In genomic region chr19:52494518-52494917, GRCh38 we compare ENCODE assay signal across 28 cellular contexts. TPM values are rescaled to one million over a fixed set of nuclear protein-coding genes. Genes with fewer than 3 reads are reported as not detected.
A peak's percentile ranks its signal among the peaks of the same experiment; 100 is the strongest.
DNase-seq lines count a peak whose midpoint lies in the region; ATAC-seq, FAIRE-seq and TF ChIP-seq lines count a peak whose summit lies in the region.
"Had no signal": no experiment of that assay in that cellular context is flagged by ENCODE, and none has a peak within 500 bp of the region (broad histone marks: within the 10 kb centered on the region; RNA-seq: fewer than 3 reads in every experiment).

No MANE protein-coding gene starts in this region.

- POLR2A ChIA-PET in activated CD8-positive, alpha-beta T cell treated with anti-CD3 and anti-CD28 coated beads for 36 hours (lab: Charles Lee) = no interaction called here

- no peak overlapping the region for H2AFZ ChIP-seq in trophoblast cell (ENCODE audit: insufficient read depth, low read length, poor library complexity)

- peaks cover 3% of the 10 kb centered on the region for H3K36me3 Mint-ChIP-seq in T-helper 17 cell (ENCODE audit: low read depth)
- H3K36me3 Mint-ChIP-seq in activated CD8-positive, alpha-beta T cell treated with anti-CD3 and anti-CD28 coated beads for 36 hours (ENCODE audit: low read depth) = peaks cover 31% of the 10 kb centered on the region

- no peak overlapping the region for H3K23ac ChIP-seq in trophoblast cell (ENCODE audit: low read length)

- no peak overlapping the region for H3K4me3 Mint-ChIP-seq in T-helper 17 cell
- H3K4me3 Mint-ChIP-seq in activated CD8-positive, alpha-beta T cell treated with anti-CD3 and anti-CD28 coated beads for 36 hours = no peak overlapping the region
- H3K4me3 Mint-ChIP-seq: CD4-positive, alpha-beta T cell; HFFc6 had no signal

- H3K4me1 ChIP-seq in trophoblast cell (ENCODE audit: control insufficient read depth in 1 of 2, insufficient read depth in 2 of 2, low read length in 2 of 2) = peaks cover 0 to 6% of the 10 kb centered on the region in 2 experiments
- H3K4me1 ChIP-seq: A549; BLaER1 treated with 17β-estradiol and CSF1 and Interleukin-3, amounts not matched to agents 10 nM and 100 nM; HAP-1; SJSA1 had no signal

- no peaks in the 10 kb centered on the region for H3K9me3 ChIP-seq in trophoblast cell (ENCODE audit: insufficient read depth, low read depth, low read length)
- H3K9me3 ChIP-seq in T-helper 17 cell (ENCODE audit: control insufficient read depth, low read length, poor library complexity, severe bottlenecking) = peaks cover 3% of the 10 kb centered on the region
- H3K9me3 ChIP-seq: SJSA1 had no signal

- no peak overlapping the region for H3K4me3 ChIP-seq in trophoblast cell (ENCODE audit: low read depth, low read length)
- H3K4me3 ChIP-seq: A549; BLaER1 treated with 17β-estradiol and CSF1 and Interleukin-3, amounts not matched to agents 10 nM and 100 nM; HAP-1; K562; SJSA1 had no signal

- H4K12ac ChIP-seq in trophoblast cell (ENCODE audit: low read depth, low read length) = no peak overlapping the region

- no peak overlapping the region for H4K8ac ChIP-seq in trophoblast cell (ENCODE audit: low read depth, low read length)

- no peaks in the 10 kb centered on the region for H3K79me2 ChIP-seq in trophoblast cell (ENCODE audit: control insufficient read depth, insufficient read depth, low read length, poor library complexity)

- H3K27ac ChIP-seq in trophoblast cell (ENCODE audit: low read depth, low read length) = no peak overlapping the region
- H3K27ac ChIP-seq: A549; BLaER1 treated with 17β-estradiol and CSF1 and Interleukin-3, amounts not matched to agents 10 nM and 100 nM; SJSA1 had no signal

- H2AK5ac ChIP-seq in trophoblast cell (ENCODE audit: low read length) = no peak overlapping the region

- H3K14ac ChIP-seq in trophoblast cell (ENCODE audit: low read length) = no peak overlapping the region

- no peaks in the 10 kb centered on the region for H3K27me3 Mint-ChIP-seq in T-helper 17 cell
- H3K27me3 Mint-ChIP-seq in activated CD8-positive, alpha-beta T cell treated with anti-CD3 and anti-CD28 coated beads for 36 hours = peaks cover 5% of the 10 kb centered on the region
- H3K27me3 Mint-ChIP-seq: CD4-positive, alpha-beta T cell had no signal

- DNase-seq in EL (peak; percentile 42), HTR-8/SVneo (ENCODE audit: insufficient read length, low spot score) (peak; percentile 9), T1000 (lab: John Stamatoyannopoulos, UW) (peak; percentile 65), trophoblast cell (peak; percentile 76 to 84), T-helper 17 cell (no peak), DMS153 (lab: John Stamatoyannopoulos, UW) (no peak)
- DNase-seq in activated CD8-positive, alpha-beta T cell treated with anti-CD3 and anti-CD28 coated beads for 36 hours = no peak
- DNase-seq: AML-193; CD4-positive, alpha-beta T cell; HFFc6; Kasumi-1; MV-4-11; NCI-H1105; NCI-H1436 treated with DMSO at 0.1 percent for 48 hours; NCI-H187 treated with DMSO at 0.1 percent for 48 hours; NCI-H446; NCI-H524 treated with DMSO at 0.1 percent for 48 hours; NCI-H774; Right ventricle myocardium superior; RPMI8226 had no signal

- H3K18ac ChIP-seq in trophoblast cell (ENCODE audit: low read length) = no peak overlapping the region

- ATAC-seq in T-helper 17 cell = no peak
- no peak for ATAC-seq in activated CD8-positive, alpha-beta T cell treated with anti-CD3 and anti-CD28 coated beads for 36 hours
- no peak for ATAC-seq in GM18858 (IDR thresholded peaks at IDR 0.05; ENCODE audit: unreplicated experiment)
- ATAC-seq: A549, K562 had no signal

- H3K4me1 Mint-ChIP-seq in T-helper 17 cell = no peaks in the 10 kb centered on the region
- H3K4me1 Mint-ChIP-seq in activated CD8-positive, alpha-beta T cell treated with anti-CD3 and anti-CD28 coated beads for 36 hours (ENCODE audit: low read depth) = no peaks in the 10 kb centered on the region

- WGBS in trophoblast cell (ENCODE audit: extremely low coverage, insufficient coverage, insufficient read length) = no CpG with 5 or more reads among the region's 3 CpGs

- peaks cover 2% of the 10 kb centered on the region for H3K79me1 ChIP-seq in trophoblast cell (ENCODE audit: low read length)

- H3K27ac Mint-ChIP-seq in T-helper 17 cell = no peak overlapping the region
- H3K27ac Mint-ChIP-seq in activated CD8-positive, alpha-beta T cell treated with anti-CD3 and anti-CD28 coated beads for 36 hours = no peak overlapping the region
- H3K27ac Mint-ChIP-seq: CD4-positive, alpha-beta T cell; HFFc6 had no signal

- CTCF ChIA-PET in activated CD8-positive, alpha-beta T cell treated with anti-CD3 and anti-CD28 coated beads for 36 hours (lab: Charles Lee) = no interaction called here

- no peak overlapping the region for H2BK5ac ChIP-seq in trophoblast cell (ENCODE audit: low read depth, low read length, poor library complexity)

- intact Hi-C loops in activated CD8-positive, alpha-beta T cell treated with anti-CD3 and anti-CD28 coated beads for 36 hours (cut with micrococcal nuclease) = no loop called here

- no peaks in the 10 kb centered on the region for H3K27me3 ChIP-seq in trophoblast cell (ENCODE audit: insufficient read depth, low read length)
- H3K27me3 ChIP-seq: BLaER1 treated with 17β-estradiol and CSF1 and Interleukin-3, amounts not matched to agents 10 nM and 100 nM; SJSA1 had no signal

- TF ChIP-seq CTCF in activated CD8-positive, alpha-beta T cell treated with anti-CD3 and anti-CD28 coated beads for 36 hours (IDR thresholded peaks at IDR 0.05) = no peak

- H2BK12ac ChIP-seq in trophoblast cell (ENCODE audit: low read length) = no peak overlapping the region

- no peak overlapping the region for H4K91ac ChIP-seq in trophoblast cell (ENCODE audit: low read depth, low read length)

- H3K9ac ChIP-seq in trophoblast cell (ENCODE audit: low read length) = no peak overlapping the region
- H3K9ac ChIP-seq: BLaER1 treated with 17β-estradiol and CSF1 and Interleukin-3, amounts not matched to agents 10 nM and 100 nM had no signal

- H3K4ac ChIP-seq in trophoblast cell (ENCODE audit: low read depth, low read length) = no peak overlapping the region

- FAIRE-seq in HTR-8/SVneo (lab: Jason Lieb, UNC) = no peak
- FAIRE-seq: A549, D721Med, K562 had no signal

- H3K9me3 Mint-ChIP-seq in activated CD8-positive, alpha-beta T cell treated with anti-CD3 and anti-CD28 coated beads for 36 hours = peaks cover 45% of the 10 kb centered on the region

- H3K4me2 ChIP-seq in trophoblast cell (ENCODE audit: low read length) = no peak overlapping the region
- H3K4me2 ChIP-seq: A549; BLaER1 treated with 17β-estradiol and CSF1 and Interleukin-3, amounts not matched to agents 10 nM and 100 nM had no signal

- no peaks in the 10 kb centered on the region for H3K36me3 ChIP-seq in trophoblast cell (ENCODE audit: control insufficient read depth in 1 of 2, insufficient read depth in 2 of 2, low read length in 2 of 2)
- H3K36me3 ChIP-seq: BLaER1 treated with 17β-estradiol and CSF1 and Interleukin-3, amounts not matched to agents 10 nM and 100 nM; HAP-1; SJSA1 had no signal

- no peak overlapping the region for H2BK120ac ChIP-seq in trophoblast cell (ENCODE audit: insufficient read depth, low read length, poor library complexity)

RNA-seq across cellular contexts. Expression of gene ZNF808, which starts 33.0 kb away (rescaled TPM):
- polyA plus RNA-seq in trophoblast cell (2013) = 7.6 and 9.1 TPM in 2 replicates
- total RNA-seq in T-helper 17 cell = 10 to 100 TPM; 17.3 to 20.1 TPM
- total RNA-seq in activated CD8-positive, alpha-beta T cell treated with anti-CD3 and anti-CD28 coated beads for 36 hours = 10 to 100 TPM; 32.4 to 32.5 TPM

RNA-seq across cellular contexts. Expression of gene ZNF578, which starts 41.2 kb away (rescaled TPM):
- 2.3 and 2.7 TPM in 2 replicates for polyA plus RNA-seq in trophoblast cell (2013)
- total RNA-seq in T-helper 17 cell = under 1 TPM; 0.26 to 0.75 TPM
- total RNA-seq in activated CD8-positive, alpha-beta T cell treated with anti-CD3 and anti-CD28 coated beads for 36 hours = under 1 TPM; 0.72 to 0.86 TPM
- total RNA-seq: MCF 10A had no signal
- polyA plus RNA-seq: A549 had no signal

Comparison
In these comparisons a context has a peak if more than half of its experiments do, and no peak if none do; other contexts are left out.
1. DNase-seq: peak in EL (single experiment), HTR-8/SVneo (single experiment), T1000 (single experiment) and trophoblast cell (2 of 2); none in T-helper 17 cell (0 of 3), activated CD8-positive, alpha-beta T cell treated with anti-CD3 and anti-CD28 coated beads for 36 hours (single experiment) and DMS153 (single experiment).